ENCODE assay signal across 8 cellular contexts in genomic region chr12:56359851-56360767, GRCh38. TPM values are rescaled to one million over a fixed set of nuclear protein-coding genes. Genes with fewer than 3 reads are reported as not detected.
DNase-seq lines count a peak whose midpoint lies in the region; ATAC-seq lines count a peak whose summit lies in the region.

TSS of gene STAT2 (minus strand) at chr12:56360107. CDS start at chr12:56356571, 3,536 bp downstream.

- DNase-seq in COLO668 (lab: John Stamatoyannopoulos, UW; ENCODE audit: unreplicated experiment) (peak; percentile 93), HT1080 (ENCODE audit: low read depth) (peak; percentile 100), NOMO-1 treated with DMSO at 0.1 percent for 48 hours (lab: John Stamatoyannopoulos, UW; ENCODE audit: unreplicated experiment) (peak; percentile 100), lung microvascular endothelial cell (ENCODE audit: low read depth in 2 of 2) (peak; percentile 97 to 100)
- DNase-seq in activated CD8-positive, alpha-beta memory T cell treated with anti-CD3 and anti-CD28 coated beads for 4 hours (ENCODE audit: low read depth in 2 of 2), result peak; percentile 97 to 99
- peak; percentile 99 to 100 (median 99) for DNase-seq in effector memory CD4-positive, alpha-beta T cell
- DNase-seq in stimulated activated CD4-positive, alpha-beta T cell treated with anti-CD3 and anti-CD28 coated beads, TNF-alpha, amount 100 ng/mL, for 48 hours (ENCODE audit: low read depth in 3 of 3), result peak; percentile 97 to 99 (median 97)

- H3K4me3 ChIP-seq in effector memory CD4-positive, alpha-beta T cell (ENCODE audit: insufficient read depth, low read depth, low read length, poor library complexity, severe bottlenecking), result peak within 1 kb of the TSS; percentile 77

- no peaks in the 10 kb centered on the region for H3K27me3 ChIP-seq in effector memory CD4-positive, alpha-beta T cell (replicated peaks; ENCODE audit: control insufficient read depth, insufficient read depth, low read length, poor library complexity, severe bottlenecking)

- peak; percentile 95 for ATAC-seq in GM21360 (IDR thresholded peaks at IDR 0.05; ENCODE audit: unreplicated experiment)

- H3K36me3 ChIP-seq in effector memory CD4-positive, alpha-beta T cell (ENCODE audit: control insufficient read depth, insufficient read depth, low read length), result peaks cover 13% of the 10 kb centered on the region

- peaks cover 12% of the 10 kb centered on the region for H3K4me1 ChIP-seq in effector memory CD4-positive, alpha-beta T cell (ENCODE audit: control insufficient read depth, insufficient read depth, low read length, poor library complexity, severe bottlenecking)

- H3K27ac ChIP-seq in effector memory CD4-positive, alpha-beta T cell (ENCODE audit: insufficient read depth, low read length, poor library complexity, severe bottlenecking), result peak within 1 kb of the TSS; percentile 81

- no peaks in the 10 kb centered on the region for H3K9me3 ChIP-seq in effector memory CD4-positive, alpha-beta T cell (ENCODE audit: control insufficient read depth, low read length)

RNA-seq across cellular contexts. Expression of gene STAT2, which starts in this region (rescaled TPM):
- total RNA-seq in HT1080 (2014; rRNA removed; shearing (Covaris generic)), result 32.7 and 33.1 TPM in 2 replicates
- 13.9 and 21.5 TPM in 2 replicates for polyA plus RNA-seq in HT1080 (2015; cell fraction: cytosol; rRNA removed)
- 128 and 146 TPM in 2 replicates for polyA plus RNA-seq in HT1080 (2015; cell fraction: nucleus; rRNA removed)
- 34.7 and 79.4 TPM in 2 replicates for total RNA-seq in lung microvascular endothelial cell

Comparison
In these comparisons a context has a peak if more than half of its experiments do, and no peak if none do; other contexts are left out.
1. Peak in every context shown above with its lines: DNase-seq, ATAC-seq, H3K4me3 ChIP-seq and H3K27ac ChIP-seq.